Comparison of ENCODE assay signal across 27 cellular contexts in the genomic region with DNA sequence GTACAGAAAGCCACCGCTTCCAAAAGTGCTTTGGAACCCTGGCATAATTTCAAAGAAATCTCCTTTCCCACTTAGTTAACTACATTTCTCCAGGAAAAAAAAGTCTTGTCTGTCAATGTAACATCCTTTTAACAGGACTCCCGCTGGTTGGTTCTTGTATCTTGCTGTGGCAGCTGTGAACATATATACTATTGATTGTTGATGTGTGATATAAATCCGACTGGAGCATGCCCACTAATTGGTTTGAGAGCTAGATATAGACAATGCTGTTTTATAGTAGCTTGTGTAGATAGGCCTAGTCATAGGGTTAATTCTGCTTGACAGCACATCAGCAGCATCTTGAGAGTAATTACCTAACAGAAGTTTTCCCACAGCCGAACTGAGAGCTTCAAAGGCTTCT.
"Had no signal": no experiment of that assay in that cellular context is flagged by ENCODE, and none has a peak within 500 bp of the region (broad histone marks: within the 10 kb centered on the region; RNA-seq: fewer than 3 reads in every experiment).

No MANE protein-coding gene starts in this region.

- H3K4me2 ChIP-seq: SK-N-SH had no signal

- H3K9ac ChIP-seq: SK-N-SH had no signal

- H3K4me3 ChIP-seq: body of pancreas, Peyer's patch, SJCRH30 had no signal

- H3K36me3 ChIP-seq: Peyer's patch, SJCRH30 had no signal

- H3K27ac ChIP-seq: body of pancreas, Peyer's patch, RWPE1, SJCRH30, VCaP had no signal

- DNase-seq: activated CD4-positive, alpha-beta memory T cell treated with anti-CD3 and anti-CD28 coated beads, Interleukin-2, amount 10 ng/mL, durations not matched to agents 7 days and 5 days; activated CD4-positive, alpha-beta T cell treated with anti-CD3 and anti-CD28 coated beads for 36 hours; activated CD4-positive, alpha-beta T cell treated with anti-CD3 and anti-CD28 coated beads, Interleukin-2, amount 50 U/mL, for 1 hour; activated gamma-delta T cell treated with Interleukin-2 at 50 U/mL for 16 hours; activated naive CD4-positive, alpha-beta T cell treated with anti-CD3 and anti-CD28 coated beads, Interleukin-2, amount 10 ng/mL, durations not matched to agents 7 days and 5 days; activated naive CD8-positive, alpha-beta T cell treated with anti-CD3 and anti-CD28 coated beads for 36 hours; activated T-cell treated with anti-CD3 and anti-CD28 coated beads, Interleukin-2, amount 50 U/mL, for 72 hours; anterior cingulate cortex; body of pancreas; central memory CD4-positive, alpha-beta T cell; Kasumi-1; KBM-7; NCI-H1092; NCI-H1436; NCI-H1694 treated with DMSO at 0.1 percent for 48 hours; NCI-H2029 treated with DMSO at 0.1 percent for 48 hours; NCI-H226; NCI-H526; NCI-H774; NK-92 treated with Interleukin-12 subunit alpha and Interleukin-12 subunit beta, amount 100 ng/mL, for 24 hours; Peyer's patch; Right ventricle myocardium superior; SJCRH30; SK-N-SH; T-helper 1 cell had no signal

- ATAC-seq: activated CD4-positive, alpha-beta T cell treated with anti-CD3 and anti-CD28 coated beads for 36 hours; activated T-cell treated with anti-CD3 and anti-CD28 coated beads, Interleukin-2, amount 50 U/mL, for 72 hours; body of pancreas had no signal

- H3K9me3 ChIP-seq: body of pancreas, Peyer's patch, SJCRH30, SK-N-SH had no signal

- H3K27me3 ChIP-seq: body of pancreas, Peyer's patch, SJCRH30 had no signal

- H3K4me1 ChIP-seq: Peyer's patch, SJCRH30 had no signal
